4 cellular contexts compared by ENCODE assay signal in the genomic region with DNA sequence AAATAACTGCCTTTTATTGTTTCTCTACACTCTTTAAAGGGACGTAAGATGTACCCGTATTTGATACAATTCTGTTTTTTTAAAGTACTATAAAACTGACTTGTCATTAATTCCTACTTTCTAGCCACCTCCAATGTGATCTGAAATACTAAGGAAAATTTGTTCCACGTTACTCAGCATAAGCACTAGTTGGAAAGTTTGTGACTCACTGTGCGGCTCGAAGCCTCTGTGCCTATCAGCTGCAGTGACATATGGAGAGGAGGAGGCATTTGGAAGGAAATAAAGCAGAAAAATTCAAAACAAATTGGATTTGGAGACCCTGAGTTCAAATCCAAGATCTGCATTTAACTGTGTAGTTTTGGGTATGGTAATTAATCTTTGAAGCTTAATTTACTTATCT.
"Had no signal": no experiment of that assay in that cellular context is flagged by ENCODE, and none has a peak within 500 bp of the region (broad histone marks: within the 10 kb centered on the region; RNA-seq: fewer than 3 reads in every experiment).

No MANE protein-coding gene starts in this region.

- H3K27me3 Mint-ChIP-seq: IgD-negative memory B cell had no signal

- H3K4me3 Mint-ChIP-seq: IgD-negative memory B cell had no signal

- H3K36me3 Mint-ChIP-seq: IgD-negative memory B cell had no signal

- H3K27ac Mint-ChIP-seq: IgD-negative memory B cell had no signal

- DNase-seq: IMR-90, KBM-7, KG1 had no signal

- H3K4me1 Mint-ChIP-seq: IgD-negative memory B cell had no signal
